ENCODE assay signal across 1 cellular context in genomic region chr14:103628684-103629502, GRCh38.
TF ChIP-seq lines count a peak whose summit lies in the region.

Gene KLC1 (plus strand): TSS chr14:103629211. CDS start chr14:103654565, 25,354 bp downstream.

TF ChIP-seq in HepG2, 621 proteins besides CTCF, POLR2A, EP300 and RAD21 (continued from another document and continues in another):
- TF ChIP-seq, protein P1, sequence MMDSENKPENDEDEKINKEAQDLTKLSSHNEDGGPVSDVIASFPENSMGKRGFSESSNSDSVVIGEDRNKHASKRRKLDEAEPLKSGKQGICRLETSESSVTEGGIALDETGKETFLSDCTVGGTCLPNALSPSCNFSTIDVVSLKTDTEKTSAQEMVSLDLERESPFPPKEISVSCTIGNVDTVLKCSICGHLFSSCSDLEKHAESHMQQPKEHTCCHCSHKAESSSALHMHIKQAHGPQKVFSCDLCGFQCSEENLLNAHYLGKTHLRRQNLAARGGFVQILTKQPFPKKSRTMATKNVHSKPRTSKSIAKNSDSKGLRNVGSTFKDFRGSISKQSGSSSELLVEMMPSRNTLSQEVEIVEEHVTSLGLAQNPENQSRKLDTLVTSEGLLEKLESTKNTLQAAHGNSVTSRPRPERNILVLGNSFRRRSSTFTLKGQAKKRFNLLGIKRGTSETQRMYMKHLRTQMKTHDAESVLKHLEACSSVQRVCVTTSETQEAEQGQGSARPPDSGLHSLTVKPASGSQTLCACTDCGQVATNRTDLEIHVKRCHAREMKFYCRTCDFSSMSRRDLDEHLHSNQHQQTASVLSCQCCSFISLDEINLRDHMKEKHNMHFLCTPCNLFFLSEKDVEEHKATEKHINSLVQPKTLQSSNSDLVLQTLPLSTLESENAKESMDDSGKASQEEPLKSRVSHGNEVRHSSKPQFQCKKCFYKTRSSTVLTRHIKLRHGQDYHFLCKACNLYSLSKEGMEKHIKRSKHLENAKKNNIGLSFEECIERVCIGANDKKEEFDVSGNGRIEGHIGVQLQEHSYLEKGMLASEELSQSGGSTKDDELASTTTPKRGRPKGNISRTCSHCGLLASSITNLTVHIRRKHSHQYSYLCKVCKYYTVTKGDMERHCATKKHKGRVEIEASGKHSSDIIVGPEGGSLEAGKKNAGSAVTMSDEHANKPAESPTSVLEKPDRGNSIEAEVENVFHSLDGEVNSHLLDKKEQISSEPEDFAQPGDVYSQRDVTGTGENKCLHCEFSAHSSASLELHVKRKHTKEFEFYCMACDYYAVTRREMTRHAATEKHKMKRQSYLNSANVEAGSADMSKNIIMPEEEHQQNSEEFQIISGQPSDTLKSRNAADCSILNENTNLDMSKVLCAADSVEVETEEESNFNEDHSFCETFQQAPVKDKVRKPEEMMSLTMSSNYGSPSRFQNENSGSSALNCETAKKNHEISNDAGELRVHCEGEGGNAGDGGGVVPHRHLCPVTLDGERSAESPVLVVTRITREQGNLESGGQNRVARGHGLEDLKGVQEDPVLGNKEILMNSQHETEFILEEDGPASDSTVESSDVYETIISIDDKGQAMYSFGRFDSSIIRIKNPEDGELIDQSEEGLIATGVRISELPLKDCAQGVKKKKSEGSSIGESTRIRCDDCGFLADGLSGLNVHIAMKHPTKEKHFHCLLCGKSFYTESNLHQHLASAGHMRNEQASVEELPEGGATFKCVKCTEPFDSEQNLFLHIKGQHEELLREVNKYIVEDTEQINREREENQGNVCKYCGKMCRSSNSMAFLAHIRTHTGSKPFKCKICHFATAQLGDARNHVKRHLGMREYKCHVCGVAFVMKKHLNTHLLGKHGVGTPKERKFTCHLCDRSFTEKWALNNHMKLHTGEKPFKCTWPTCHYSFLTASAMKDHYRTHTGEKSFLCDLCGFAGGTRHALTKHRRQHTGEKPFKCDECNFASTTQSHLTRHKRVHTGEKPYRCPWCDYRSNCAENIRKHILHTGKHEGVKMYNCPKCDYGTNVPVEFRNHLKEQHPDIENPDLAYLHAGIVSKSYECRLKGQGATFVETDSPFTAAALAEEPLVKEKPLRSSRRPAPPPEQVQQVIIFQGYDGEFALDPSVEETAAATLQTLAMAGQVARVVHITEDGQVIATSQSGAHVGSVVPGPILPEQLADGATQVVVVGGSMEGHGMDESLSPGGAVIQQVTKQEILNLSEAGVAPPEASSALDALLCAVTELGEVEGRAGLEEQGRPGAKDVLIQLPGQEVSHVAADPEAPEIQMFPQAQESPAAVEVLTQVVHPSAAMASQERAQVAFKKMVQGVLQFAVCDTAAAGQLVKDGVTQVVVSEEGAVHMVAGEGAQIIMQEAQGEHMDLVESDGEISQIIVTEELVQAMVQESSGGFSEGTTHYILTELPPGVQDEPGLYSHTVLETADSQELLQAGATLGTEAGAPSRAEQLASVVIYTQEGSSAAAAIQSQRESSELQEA (CRISPR knock-in tag; IDR thresholded peaks at IDR 0.05; ENCODE audit: not compliant biosample characterization) = no peak
- TF ChIP-seq, protein P2, sequence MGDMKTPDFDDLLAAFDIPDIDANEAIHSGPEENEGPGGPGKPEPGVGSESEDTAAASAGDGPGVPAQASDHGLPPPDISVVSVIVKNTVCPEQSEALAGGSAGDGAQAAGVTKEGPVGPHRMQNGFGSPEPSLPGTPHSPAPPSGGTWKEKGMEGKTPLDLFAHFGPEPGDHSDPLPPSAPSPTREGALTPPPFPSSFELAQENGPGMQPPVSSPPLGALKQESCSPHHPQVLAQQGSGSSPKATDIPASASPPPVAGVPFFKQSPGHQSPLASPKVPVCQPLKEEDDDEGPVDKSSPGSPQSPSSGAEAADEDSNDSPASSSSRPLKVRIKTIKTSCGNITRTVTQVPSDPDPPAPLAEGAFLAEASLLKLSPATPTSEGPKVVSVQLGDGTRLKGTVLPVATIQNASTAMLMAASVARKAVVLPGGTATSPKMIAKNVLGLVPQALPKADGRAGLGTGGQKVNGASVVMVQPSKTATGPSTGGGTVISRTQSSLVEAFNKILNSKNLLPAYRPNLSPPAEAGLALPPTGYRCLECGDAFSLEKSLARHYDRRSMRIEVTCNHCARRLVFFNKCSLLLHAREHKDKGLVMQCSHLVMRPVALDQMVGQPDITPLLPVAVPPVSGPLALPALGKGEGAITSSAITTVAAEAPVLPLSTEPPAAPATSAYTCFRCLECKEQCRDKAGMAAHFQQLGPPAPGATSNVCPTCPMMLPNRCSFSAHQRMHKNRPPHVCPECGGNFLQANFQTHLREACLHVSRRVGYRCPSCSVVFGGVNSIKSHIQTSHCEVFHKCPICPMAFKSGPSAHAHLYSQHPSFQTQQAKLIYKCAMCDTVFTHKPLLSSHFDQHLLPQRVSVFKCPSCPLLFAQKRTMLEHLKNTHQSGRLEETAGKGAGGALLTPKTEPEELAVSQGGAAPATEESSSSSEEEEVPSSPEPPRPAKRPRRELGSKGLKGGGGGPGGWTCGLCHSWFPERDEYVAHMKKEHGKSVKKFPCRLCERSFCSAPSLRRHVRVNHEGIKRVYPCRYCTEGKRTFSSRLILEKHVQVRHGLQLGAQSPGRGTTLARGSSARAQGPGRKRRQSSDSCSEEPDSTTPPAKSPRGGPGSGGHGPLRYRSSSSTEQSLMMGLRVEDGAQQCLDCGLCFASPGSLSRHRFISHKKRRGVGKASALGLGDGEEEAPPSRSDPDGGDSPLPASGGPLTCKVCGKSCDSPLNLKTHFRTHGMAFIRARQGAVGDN (CRISPR knock-in tag; IDR thresholded peaks at IDR 0.05) = peak; percentile 61
- peak; percentile 48; the same call in 1 of the 2 replicates for TF ChIP-seq SKIL (CRISPR knock-in tag; IDR thresholded peaks at IDR 0.05; ENCODE audit: borderline replicate concordance)
- TF ChIP-seq ZMYM4 (CRISPR knock-in tag; IDR thresholded peaks at IDR 0.05) = no peak
- TF ChIP-seq RAD51 (IDR thresholded peaks at IDR 0.05; ENCODE audit: borderline replicate concordance) = no peak
- TF ChIP-seq ELF1 (CRISPR knock-in tag; IDR thresholded peaks at IDR 0.05) = no peak
- peak; percentile 61; the same call in 1 of the 2 replicates for TF ChIP-seq MEIS1 (CRISPR knock-in tag; IDR thresholded peaks at IDR 0.05; ENCODE audit: borderline replicate concordance)
- peak; percentile 29; the same call in 1 of the 2 replicates for TF ChIP-seq HOXD1 (CRISPR knock-in tag; IDR thresholded peaks at IDR 0.05)
- TF ChIP-seq GATAD2A (CRISPR knock-in tag; IDR thresholded peaks at IDR 0.05) = peak; percentile 2; the same call in 1 of the 2 replicates
- no peak for TF ChIP-seq ZNF260 (CRISPR knock-in tag; IDR thresholded peaks at IDR 0.05; ENCODE audit: borderline replicate concordance, low read depth)
- peak; percentile 87 for TF ChIP-seq PATZ1 (CRISPR knock-in tag; IDR thresholded peaks at IDR 0.05)
- no peak for TF ChIP-seq ZBTB8A (CRISPR knock-in tag; IDR thresholded peaks at IDR 0.05; ENCODE audit: borderline replicate concordance, low read depth)
- TF ChIP-seq MED1 (CRISPR knock-in tag; IDR thresholded peaks at IDR 0.05) = peak; percentile 54
- TF ChIP-seq, protein P3, sequence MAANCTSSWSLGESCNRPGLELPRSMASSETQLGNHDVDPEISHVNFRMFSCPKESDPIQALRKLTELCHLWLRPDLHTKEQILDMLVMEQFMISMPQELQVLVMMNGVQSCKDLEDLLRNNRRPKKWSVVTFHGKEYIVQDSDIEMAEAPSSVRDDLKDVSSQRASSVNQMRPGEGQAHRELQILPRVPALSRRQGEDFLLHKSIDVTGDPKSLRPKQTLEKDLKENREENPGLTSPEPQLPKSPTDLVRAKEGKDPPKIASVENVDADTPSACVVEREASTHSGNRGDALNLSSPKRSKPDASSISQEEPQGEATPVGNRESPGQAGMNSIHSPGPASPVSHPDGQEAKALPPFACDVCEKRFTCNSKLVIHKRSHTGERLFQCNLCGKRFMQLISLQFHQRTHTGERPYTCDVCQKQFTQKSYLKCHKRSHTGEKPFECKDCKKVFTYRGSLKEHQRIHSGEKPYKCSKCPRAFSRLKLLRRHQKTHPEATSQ (CRISPR knock-in tag; IDR thresholded peaks at IDR 0.05; ENCODE audit: borderline replicate concordance) = no peak
- TF ChIP-seq SMAD9 (CRISPR knock-in tag; IDR thresholded peaks at IDR 0.05) = no peak
- TF ChIP-seq, protein P4, sequence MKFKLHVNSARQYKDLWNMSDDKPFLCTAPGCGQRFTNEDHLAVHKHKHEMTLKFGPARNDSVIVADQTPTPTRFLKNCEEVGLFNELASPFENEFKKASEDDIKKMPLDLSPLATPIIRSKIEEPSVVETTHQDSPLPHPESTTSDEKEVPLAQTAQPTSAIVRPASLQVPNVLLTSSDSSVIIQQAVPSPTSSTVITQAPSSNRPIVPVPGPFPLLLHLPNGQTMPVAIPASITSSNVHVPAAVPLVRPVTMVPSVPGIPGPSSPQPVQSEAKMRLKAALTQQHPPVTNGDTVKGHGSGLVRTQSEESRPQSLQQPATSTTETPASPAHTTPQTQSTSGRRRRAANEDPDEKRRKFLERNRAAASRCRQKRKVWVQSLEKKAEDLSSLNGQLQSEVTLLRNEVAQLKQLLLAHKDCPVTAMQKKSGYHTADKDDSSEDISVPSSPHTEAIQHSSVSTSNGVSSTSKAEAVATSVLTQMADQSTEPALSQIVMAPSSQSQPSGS (CRISPR knock-in tag; IDR thresholded peaks at IDR 0.05) = peak; percentile 99
- 0 out of 2 replicates have a peak, but pooled peaks have one; percentile 51 for TF ChIP-seq ZNF766 (CRISPR knock-in tag; IDR thresholded peaks at IDR 0.05; ENCODE audit: borderline replicate concordance)
- TF ChIP-seq KDM2A (CRISPR knock-in tag; IDR thresholded peaks at IDR 0.05; ENCODE audit: borderline replicate concordance, low read depth) = peak; percentile 87
- no peak for TF ChIP-seq IKZF1 (IDR thresholded peaks at IDR 0.05)
- TF ChIP-seq CCAR2 (optimal IDR thresholded peaks at IDR 0.05; ENCODE audit: low read depth, low read length) = no peak
- no peak for TF ChIP-seq WIZ (CRISPR knock-in tag; IDR thresholded peaks at IDR 0.05)
- TF ChIP-seq DR1 (CRISPR knock-in tag; IDR thresholded peaks at IDR 0.05) = no peak
- no peak for TF ChIP-seq SMC3 (IDR thresholded peaks at IDR 0.05; ENCODE audit: low read length)
- 0 out of 2 replicates have a peak, but pooled peaks have one; percentile 46 for TF ChIP-seq TEAD2 (CRISPR knock-in tag; IDR thresholded peaks at IDR 0.05)
- no peak for TF ChIP-seq KLF13 (CRISPR knock-in tag; IDR thresholded peaks at IDR 0.05)
- no peak for TF ChIP-seq PHB2 (IDR thresholded peaks at IDR 0.05; ENCODE audit: partially characterized antibody)
- TF ChIP-seq ZNF232 (CRISPR knock-in tag; IDR thresholded peaks at IDR 0.05; ENCODE audit: borderline replicate concordance) = no peak
- no peak for TF ChIP-seq NCOA5 (CRISPR knock-in tag; IDR thresholded peaks at IDR 0.05)
- no peak; the same call in 1 of the 2 replicates for TF ChIP-seq ARNT2 (CRISPR knock-in tag; IDR thresholded peaks at IDR 0.05; ENCODE audit: low read depth)
- TF ChIP-seq PLSCR1 (CRISPR knock-in tag; IDR thresholded peaks at IDR 0.05; ENCODE audit: borderline replicate concordance) = no peak
- TF ChIP-seq, protein P5, sequence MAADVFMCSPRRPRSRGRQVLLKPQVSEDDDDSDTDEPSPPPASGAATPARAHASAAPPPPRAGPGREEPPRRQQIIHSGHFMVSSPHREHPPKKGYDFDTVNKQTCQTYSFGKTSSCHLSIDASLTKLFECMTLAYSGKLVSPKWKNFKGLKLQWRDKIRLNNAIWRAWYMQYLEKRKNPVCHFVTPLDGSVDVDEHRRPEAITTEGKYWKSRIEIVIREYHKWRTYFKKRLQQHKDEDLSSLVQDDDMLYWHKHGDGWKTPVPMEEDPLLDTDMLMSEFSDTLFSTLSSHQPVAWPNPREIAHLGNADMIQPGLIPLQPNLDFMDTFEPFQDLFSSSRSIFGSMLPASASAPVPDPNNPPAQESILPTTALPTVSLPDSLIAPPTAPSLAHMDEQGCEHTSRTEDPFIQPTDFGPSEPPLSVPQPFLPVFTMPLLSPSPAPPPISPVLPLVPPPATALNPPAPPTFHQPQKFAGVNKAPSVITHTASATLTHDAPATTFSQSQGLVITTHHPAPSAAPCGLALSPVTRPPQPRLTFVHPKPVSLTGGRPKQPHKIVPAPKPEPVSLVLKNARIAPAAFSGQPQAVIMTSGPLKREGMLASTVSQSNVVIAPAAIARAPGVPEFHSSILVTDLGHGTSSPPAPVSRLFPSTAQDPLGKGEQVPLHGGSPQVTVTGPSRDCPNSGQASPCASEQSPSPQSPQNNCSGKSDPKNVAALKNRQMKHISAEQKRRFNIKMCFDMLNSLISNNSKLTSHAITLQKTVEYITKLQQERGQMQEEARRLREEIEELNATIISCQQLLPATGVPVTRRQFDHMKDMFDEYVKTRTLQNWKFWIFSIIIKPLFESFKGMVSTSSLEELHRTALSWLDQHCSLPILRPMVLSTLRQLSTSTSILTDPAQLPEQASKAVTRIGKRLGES (CRISPR knock-in tag; IDR thresholded peaks at IDR 0.05; ENCODE audit: borderline replicate concordance) = no peak
- no peak for TF ChIP-seq ARID2 (CRISPR knock-in tag; IDR thresholded peaks at IDR 0.05; ENCODE audit: borderline replicate concordance)
- TF ChIP-seq GPN1 (CRISPR knock-in tag; IDR thresholded peaks at IDR 0.05; ENCODE audit: borderline replicate concordance) = no peak
